ENCODE assay signal across 8 cellular contexts in the genomic region with DNA sequence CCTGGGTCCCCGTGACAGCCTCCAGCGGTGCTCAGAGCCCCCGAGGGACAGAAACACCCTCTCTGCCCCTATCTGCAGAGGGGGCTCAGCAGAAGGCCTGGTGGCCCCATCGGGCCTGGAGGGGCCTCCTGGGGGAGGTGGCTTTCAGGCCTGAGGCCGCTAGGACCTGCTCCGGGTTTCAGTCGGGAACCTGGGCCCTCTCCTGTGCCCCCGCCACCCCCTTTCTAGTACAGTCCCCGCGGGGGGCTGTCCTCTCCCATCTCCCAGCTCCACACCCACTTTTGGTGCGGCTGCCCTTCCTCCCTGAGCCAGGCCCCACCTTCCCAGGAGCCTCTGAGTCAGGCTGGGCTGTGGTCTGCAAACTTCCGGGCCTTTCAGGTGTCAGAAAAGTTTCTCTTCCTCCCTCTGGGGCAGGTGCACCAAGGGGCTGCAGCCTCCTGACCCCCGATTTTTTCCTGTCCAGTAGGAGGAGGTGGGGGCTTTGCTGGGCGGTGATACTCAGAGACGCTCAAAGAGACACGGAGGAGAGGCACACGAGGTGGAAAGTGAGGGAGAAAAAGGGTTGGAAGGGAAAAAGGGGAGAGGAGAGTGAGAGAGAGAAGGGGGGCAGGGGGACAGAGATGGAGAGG. TPM values are rescaled to one million over a fixed set of nuclear protein-coding genes. Genes with fewer than 3 reads are reported as not detected.
DNase-seq lines count a peak whose midpoint lies in the region; FAIRE-seq and TF ChIP-seq lines count a peak whose summit lies in the region.

No MANE protein-coding gene starts in this region.

- FAIRE-seq in H54 (lab: Jason Lieb, UNC): no peak

- H3F3A ChIP-seq in PC-9 (ENCODE audit: insufficient read depth, low read depth) (0 out of 2 replicates have a peak, but pooled peaks cover 4% of the 10 kb centered on the region), neural progenitor cell (ENCODE audit: low read depth) (no peaks in the 10 kb centered on the region), GM23248 (ENCODE audit: insufficient read depth) (no peaks in the 10 kb centered on the region)

- H3K4me1 ChIP-seq in PC-9 (replicated peaks; ENCODE audit: insufficient read depth) (peaks cover 15% of the 10 kb centered on the region), neural progenitor cell (peaks cover 10% of the 10 kb centered on the region), GM23248 (ENCODE audit: insufficient read depth) (no peaks in the 10 kb centered on the region), ovary (ENCODE audit: insufficient read depth) (no peaks in the 10 kb centered on the region)

- peaks cover 11% of the 10 kb centered on the region for H3K4me1 Mint-ChIP-seq in neural progenitor cell

- H3K27ac ChIP-seq in PC-9: peak overlapping the region; percentile 56
- H3K27ac ChIP-seq in neural progenitor cell: no peak overlapping the region
- no peak overlapping the region for H3K27ac ChIP-seq in GM23248
- no peak overlapping the region for H3K27ac ChIP-seq in ovary

- POLR2A ChIA-PET in PC-9 (lab: Charles Lee; ENCODE audit: unreplicated experiment): interaction anchor here (0.5 to 0.6 kb wide), 4 partner anchors 101 to 338 kb away, joined by 3 to 7 read pairs (median 3); no protein-coding TSS in a partner anchor

- H3K4me3 ChIP-seq in GM08714 (ENCODE audit: low read length): peak overlapping the region; percentile 74
- peak overlapping the region; percentile 91 for H3K4me3 ChIP-seq in PC-9
- H3K4me3 ChIP-seq in neural progenitor cell: peak overlapping the region; percentile 55
- H3K4me3 ChIP-seq in GM23248: no peak overlapping the region
- H3K4me3 ChIP-seq in ovary: no peak overlapping the region

- H3K9me3 Mint-ChIP-seq in neural progenitor cell: peaks cover 12% of the 10 kb centered on the region

- peaks cover 14% of the 10 kb centered on the region for H3K27me3 Mint-ChIP-seq in neural progenitor cell (ENCODE audit: insufficient read depth, low read depth)

- CTCF ChIA-PET in PC-9 (lab: Charles Lee): interaction anchor here (0.5 kb wide), 1 partner anchor 286 kb away, joined by 7 read pairs; no protein-coding TSS in a partner anchor

- no TSS peak for BruUV-seq in PC-9 (replicated peaks; lab: Mats Ljungman, UMichigan)

- peak overlapping the region; percentile 87 for H2AFZ ChIP-seq in PC-9
- peak overlapping the region; percentile 99 for H2AFZ ChIP-seq in neural progenitor cell (replicated peaks)
- H2AFZ ChIP-seq in GM23248: no peak overlapping the region

- H3K79me2 ChIP-seq in PC-9 (ENCODE audit: low read depth) (peaks cover 50% of the 10 kb centered on the region), neural progenitor cell (ENCODE audit: low read depth) (no peaks in the 10 kb centered on the region), GM23248 (ENCODE audit: insufficient read depth) (no peaks in the 10 kb centered on the region)

- 22 to 25% methylated on average over 15 to 17 of the region's 17 CpGs for WGBS in GM23248 (ENCODE audit: low coverage in 1 of 2, low lambda C conversion rate in 2 of 2, missing lambda C conversion rate in 2 of 2), 2 experiments
- WGBS in ovary, 3 donors: 16 to 28% (median 23%) methylated on average over 17 of the region's 17 CpGs

- H3K9ac ChIP-seq in neural progenitor cell: no peak overlapping the region
- H3K9ac ChIP-seq in GM23248: no peak overlapping the region

- H3K27me3 ChIP-seq in PC-9 (ENCODE audit: insufficient read depth, low read depth): no peaks in the 10 kb centered on the region
- peaks cover 4% of the 10 kb centered on the region for H3K27me3 ChIP-seq in neural progenitor cell
- H3K27me3 ChIP-seq in GM23248 (replicated peaks; ENCODE audit: insufficient read depth): no peaks in the 10 kb centered on the region
- no peaks in the 10 kb centered on the region for H3K27me3 ChIP-seq in ovary

- H3K9me2 ChIP-seq in PC-9 (ENCODE audit: insufficient read depth) (no peaks in the 10 kb centered on the region), GM23248 (ENCODE audit: insufficient read depth) (no peaks in the 10 kb centered on the region)

- H3K27ac Mint-ChIP-seq in neural progenitor cell: peak overlapping the region; percentile 50

- no peak for TF ChIP-seq POLR2A in H54 (IDR thresholded peaks at IDR 0.05; ENCODE audit: low read depth, low read length)
- no peak for TF ChIP-seq POLR2A in ovary (IDR thresholded peaks at IDR 0.05)

- TF ChIP-seq CTCF in PC-9 (conservative IDR thresholded peaks at IDR 0.05): no peak
- TF ChIP-seq CTCF in neural progenitor cell (IDR thresholded peaks at IDR 0.05): no peak
- no peak for TF ChIP-seq CTCF in ovary (IDR thresholded peaks at IDR 0.05)

- peaks cover 3% of the 10 kb centered on the region for H3K36me3 Mint-ChIP-seq in neural progenitor cell

- H3K9me3 ChIP-seq in PC-9 (ENCODE audit: insufficient read depth, low read depth): no peaks in the 10 kb centered on the region
- H3K9me3 ChIP-seq in neural progenitor cell (ENCODE audit: low read depth): no peaks in the 10 kb centered on the region
- no peaks in the 10 kb centered on the region for H3K9me3 ChIP-seq in GM23248 (ENCODE audit: low read depth)
- no peaks in the 10 kb centered on the region for H3K9me3 ChIP-seq in ovary

- in situ Hi-C loops in GM23248 (cut with MboI): no loop called here

- intact Hi-C loops in PC-9 (cut with micrococcal nuclease; ENCODE audit: unreplicated experiment) (loop anchor here (5.0 kb wide), 1 partner anchor 151 kb away; no protein-coding TSS in a partner anchor), ovary (cut with DNase I) (no loop called here)

- DNase-seq in H54 (ENCODE audit: insufficient read length, low spot score) (peak; percentile 68), PC-9 (peak; percentile 68 to 71), neural progenitor cell (ENCODE audit: low spot score) (no peak), GM23248 (no peak), NCI-H526 (lab: John Stamatoyannopoulos, UW) (no peak), ovary (no peak)
- peak; percentile 37 for DNase-seq in activated naive CD8-positive, alpha-beta T cell treated with anti-CD3 and anti-CD28 coated beads, Interleukin-2, amount 50 U/mL, for 16 hours (ENCODE audit: low read depth, low spot score)

- H3K4me2 ChIP-seq in PC-9: peak overlapping the region; percentile 78
- H3K4me2 ChIP-seq in neural progenitor cell: peak overlapping the region; percentile 97
- no peak overlapping the region for H3K4me2 ChIP-seq in GM23248 (ENCODE audit: unreplicated experiment)

- H3K36me3 ChIP-seq in PC-9 (ENCODE audit: low read depth) (no peaks in the 10 kb centered on the region), neural progenitor cell (no peaks in the 10 kb centered on the region), GM23248 (ENCODE audit: low read depth) (no peaks in the 10 kb centered on the region), ovary (no peaks in the 10 kb centered on the region)

- H3K4me3 Mint-ChIP-seq in neural progenitor cell: no peak overlapping the region

- no peaks in the 10 kb centered on the region; the same call in 1 of the 2 replicates for H4K20me1 ChIP-seq in PC-9 (ENCODE audit: insufficient read depth)
- H4K20me1 ChIP-seq in neural progenitor cell (ENCODE audit: low read depth): no peaks in the 10 kb centered on the region
- H4K20me1 ChIP-seq in GM23248 (ENCODE audit: insufficient read depth): no peaks in the 10 kb centered on the region

- no peak for TF ChIP-seq EP300 in ovary (IDR thresholded peaks at IDR 0.05)

RNA-seq across cellular contexts. Expression of a gene that starts 0.7 kb away (rescaled TPM):
- total RNA-seq in PC-9 (2021) (62.6 and 63.3 TPM in 2 replicates), neural progenitor cell (ENCODE audit: low replicate concordance) (0.75 and 0.87 TPM in 2 replicates), ovary (1 to 10 TPM in 2 of 7 donors, under 1 TPM in 5; 0.28 to 2.5 (median 0.80) TPM)
- total RNA-seq in GM23248 (2014; rRNA removed; shearing (Covaris generic)): not detected in 2 replicates
- polyA plus RNA-seq in GM23248 (2016; fragmentation: Nextera tagmentation; extraction: Ambion mirVana) (not detected in 2 replicates), ovary (1 to 10 TPM in 1 of 2 donors, under 1 TPM in 1; 0.51 to 1.9 TPM)

Comparison
In these comparisons a context has a peak if more than half of its experiments do, and no peak if none do; other contexts are left out.
1. H3K4me3 ChIP-seq: peak in GM08714 (single experiment), PC-9 (single experiment) and neural progenitor cell (single experiment); none in GM23248 (single experiment) and ovary (single experiment).
2. DNase-seq: peak in H54 (single experiment), PC-9 (2 of 2) and activated naive CD8-positive, alpha-beta T cell treated with anti-CD3 and anti-CD28 coated beads, Interleukin-2, amount 50 U/mL, for 16 hours (single experiment); none in neural progenitor cell (single experiment), GM23248 (single experiment), NCI-H526 (0 of 2) and ovary (0 of 5).
3. RNA of a gene that starts 0.7 kb away (total RNA-seq): 62.6 to 63.3 TPM in PC-9; 0.28 to 2.5 TPM in ovary, 0.75 to 0.87 TPM in neural progenitor cell and not detected in GM23248; every median in the first group is over 10 times any median in the second.